In the genomic region with DNA sequence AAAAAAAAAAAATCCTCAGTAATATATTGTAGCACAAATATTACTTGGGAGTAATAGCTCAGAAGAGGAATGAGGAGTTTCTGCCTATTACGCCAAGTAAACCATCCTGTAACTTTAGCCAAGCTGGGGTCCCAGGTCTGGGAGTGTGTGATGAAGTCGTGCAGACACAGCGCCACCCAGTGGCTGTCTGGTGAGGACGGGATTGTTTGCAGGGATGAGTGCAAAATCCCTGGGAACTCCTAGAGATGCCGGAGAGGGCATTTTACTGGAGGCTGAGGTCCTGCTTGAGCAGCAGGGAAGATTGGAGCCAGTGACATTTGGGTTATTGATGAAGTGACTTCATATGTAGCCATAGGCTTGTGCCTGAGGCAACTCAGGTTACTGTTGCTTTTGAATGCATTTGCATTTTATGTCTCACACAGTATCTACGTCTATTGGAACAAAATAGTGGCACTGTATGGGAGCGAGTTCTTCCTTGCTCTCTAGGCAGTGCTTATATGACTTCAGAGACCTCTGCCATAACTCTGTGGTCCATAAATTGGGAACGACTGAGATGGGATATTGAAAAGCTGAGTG, we compare ENCODE assay signal across 9 cellular contexts.
A peak's percentile ranks its signal among the peaks of the same experiment; 100 is the strongest.
DNase-seq lines count a peak whose midpoint lies in the region; ATAC-seq and TF ChIP-seq lines count a peak whose summit lies in the region.
"Had no signal": no experiment of that assay in that cellular context is flagged by ENCODE, and none has a peak within 500 bp of the region (broad histone marks: within the 10 kb centered on the region; RNA-seq: fewer than 3 reads in every experiment).

No MANE protein-coding gene starts in this region.

- peaks cover 4 to 7% (median 5%) of the 10 kb centered on the region in 3 donors for H3K27me3 Mint-ChIP-seq in CD14-positive monocyte (ENCODE audit: low read depth in 3 of 3)

- H3K36me3 ChIP-seq in IMR-90 (ENCODE audit: control insufficient read depth, insufficient read depth, low read length), result no peaks in the 10 kb centered on the region

- no peak overlapping the region for H3K4ac ChIP-seq in IMR-90 (ENCODE audit: low read depth, low read length)

- TF ChIP-seq POLR2A in IMR-90 (IDR thresholded peaks at IDR 0.05; ENCODE audit: low read depth, low read length), result no peak

- intact Hi-C loops in CD14-positive monocyte (cut with micrococcal nuclease), result no loop called here
- intact Hi-C loops in IMR-90 (cut with micrococcal nuclease), result loop anchor here (1.0 to 10.0 kb wide), 2 partner anchors 108 to 1205 kb away; partner anchors contain the start of gene TLE4
- intact Hi-C loops in head of caudate nucleus (cut with DNase I), result loop anchor here (2.0 to 10.0 kb wide), 2 partner anchors 65 to 109 kb away; no protein-coding TSS in a partner anchor
- intact Hi-C loops in posterior cingulate gyrus (cut with DNase I), result loop anchor here (1.0 to 10.0 kb wide), 2 partner anchors 65 to 108 kb away; no protein-coding TSS in a partner anchor

- WGBS in IMR-90 (ENCODE audit: extremely low coverage in 2 of 2, insufficient read length in 1 of 2), 2 experiments, result 0% methylated on average over 3 of the region's 8 CpGs; no CpG with 5 or more reads in 1 of the 2 experiments

- H2AFZ ChIP-seq in IMR-90 (replicated peaks; ENCODE audit: low read length, poor library complexity), result no peak overlapping the region

- H3K27ac ChIP-seq in IMR-90 (ENCODE audit: insufficient read depth, low read length), result no peak overlapping the region
- H3K27ac ChIP-seq in RWPE1, result no peak overlapping the region

- no peak overlapping the region for H3K14ac ChIP-seq in IMR-90 (replicated peaks; ENCODE audit: low read depth, low read length)

- no peaks in the 10 kb centered on the region for H3K4me1 ChIP-seq in IMR-90 (ENCODE audit: control insufficient read depth, insufficient read depth, low read length)

- H2AK9ac ChIP-seq in IMR-90 (replicated peaks; ENCODE audit: low read depth, low read length, poor library complexity), result no peak overlapping the region

- ATAC-seq in GM19452 (IDR thresholded peaks at IDR 0.05; ENCODE audit: unreplicated experiment) (peak; percentile 51), IMR-90 (ENCODE audit: low read depth) (peak; percentile 91), GM21786 (IDR thresholded peaks at IDR 0.05; ENCODE audit: unreplicated experiment) (no peak)

- BruUV-seq in IMR-90 (replicated peaks; lab: Mats Ljungman, UMichigan), result no TSS peak

- H4K8ac ChIP-seq in IMR-90 (ENCODE audit: low read depth in 2 of 2, low read length in 2 of 2), result no peak overlapping the region

- H2BK120ac ChIP-seq in IMR-90 (ENCODE audit: low read depth, low read length), result no peak overlapping the region

- H3K4me2 ChIP-seq in IMR-90 (ENCODE audit: low read depth, low read length), result no peak overlapping the region

- no peak overlapping the region for H3K23ac ChIP-seq in IMR-90 (ENCODE audit: low read depth, low read length)

- H3K4me1 Mint-ChIP-seq in CD14-positive monocyte, result peaks cover 18% of the 10 kb centered on the region

- H3K9me1 ChIP-seq in IMR-90 (ENCODE audit: insufficient read depth, low read length), result no peaks in the 10 kb centered on the region

- no peak overlapping the region for H2BK20ac ChIP-seq in IMR-90 (ENCODE audit: low read depth, low read length)

- H3K27ac Mint-ChIP-seq in CD14-positive monocyte, result no peak overlapping the region
- H3K27ac Mint-ChIP-seq: IgD-negative memory B cell had no signal

- no peak overlapping the region for H3K4me3 ChIP-seq in IMR-90 (ENCODE audit: insufficient read depth, low read depth, low read length)

- in situ Hi-C loops in IMR-90 (cut with MboI; ENCODE audit: low sequenced_read_pairs), result no loop called here

- H3K9me3 Mint-ChIP-seq in CD14-positive monocyte, result peaks cover 0 to 3% (median 0%) of the 10 kb centered on the region in 7 donors
- H3K9me3 Mint-ChIP-seq: IgD-negative memory B cell had no signal

- H3K27me3 ChIP-seq in IMR-90 (ENCODE audit: control insufficient read depth, insufficient read depth, low read length), result peaks cover 10% of the 10 kb centered on the region

- no peak overlapping the region for H3K56ac ChIP-seq in IMR-90 (ENCODE audit: extremely low read depth, insufficient read depth, low read length)

- no peak overlapping the region for H2BK5ac ChIP-seq in IMR-90 (ENCODE audit: low read depth, low read length, poor library complexity, severe bottlenecking)

- POLR2A ChIA-PET in IMR-90 (lab: Charles Lee; ENCODE audit: unreplicated experiment), result no interaction called here
- POLR2A ChIA-PET in RWPE1 (lab: Yijun Ruan, JAX; ENCODE audit: low non-redundant PET), result interaction anchor here (0.5 kb wide), 1 partner anchor 49 kb away, joined by 4 read pairs; no protein-coding TSS in a partner anchor

- DNase-seq in CD14-positive monocyte (ENCODE audit: low spot score), result peak; percentile 48
- DNase-seq in IMR-90, result peak; percentile 69
- peak; percentile 70 for DNase-seq in RWPE1 (ENCODE audit: low spot score)
- peak; percentile 46 for DNase-seq in activated naive CD4-positive, alpha-beta T cell treated with anti-CD3 and anti-CD28 coated beads, Interleukin-2, amount 50 U/mL, for 16 hours
- peak; percentile 45 to 95 (median 87) for DNase-seq in head of caudate nucleus
- DNase-seq in posterior cingulate gyrus, result peak; percentile 61 to 96 (median 84)

- TF ChIP-seq RAD21 in IMR-90 (IDR thresholded peaks at IDR 0.05; ENCODE audit: low read length), result peak; percentile 47

- H2AK5ac ChIP-seq in IMR-90 (ENCODE audit: low read depth, low read length), result no peak overlapping the region

- no peak overlapping the region for H3K18ac ChIP-seq in IMR-90 (ENCODE audit: low read depth, low read length)

- no peaks in the 10 kb centered on the region for H4K20me1 ChIP-seq in IMR-90 (ENCODE audit: insufficient read depth, low read length)

- no peak overlapping the region for H4K91ac ChIP-seq in IMR-90 (ENCODE audit: insufficient read depth, low read depth, low read length)

- TF ChIP-seq CTCF in CD14-positive monocyte (IDR thresholded peaks at IDR 0.05) (peak; percentile 90), IMR-90 (conservative IDR thresholded peaks at IDR 0.05; ENCODE audit: low read depth, low read length) (peak; percentile 72), RWPE1 (conservative IDR thresholded peaks at IDR 0.05; ENCODE audit: low read depth) (peak; percentile 83)

- H2BK15ac ChIP-seq in IMR-90 (ENCODE audit: low read depth, low read length), result no peak overlapping the region

- H3K9ac ChIP-seq in IMR-90 (ENCODE audit: low read depth, low read length), result no peak overlapping the region

- dilution Hi-C loops in IMR-90 (cut with HindIII; ENCODE audit: low sequenced_read_pairs, unreplicated experiment), result no loop called here

- no peak overlapping the region for H3K4me3 Mint-ChIP-seq in CD14-positive monocyte
- H3K4me3 Mint-ChIP-seq: IgD-negative memory B cell had no signal

- no peaks in the 10 kb centered on the region for H3K9me3 ChIP-seq in IMR-90 (ENCODE audit: control insufficient read depth, insufficient read depth, low read length)

- H3K79me1 ChIP-seq in IMR-90 (ENCODE audit: low read depth in 1 of 2, low read length in 2 of 2), result no peaks in the 10 kb centered on the region

- CTCF ChIA-PET in IMR-90 (lab: Yijun Ruan, JAX) (interaction anchor here (0.6 to 2.4 kb wide), 8 partner anchors 9 to 363 kb away, joined by 3 to 7 read pairs (median 3); no protein-coding TSS in a partner anchor), RWPE1 (lab: Yijun Ruan, JAX) (interaction anchor here (0.5 to 2.3 kb wide), 16 partner anchors 8 to 1155 kb away, joined by 3 to 11 read pairs (median 3); no protein-coding TSS in a partner anchor)

- H4K5ac ChIP-seq in IMR-90 (ENCODE audit: low read depth, low read length), result no peak overlapping the region

- no peaks in the 10 kb centered on the region for H3K36me3 Mint-ChIP-seq in CD14-positive monocyte
- H3K36me3 Mint-ChIP-seq: IgD-negative memory B cell had no signal

TF ChIP-seq in IMR-90, 13 proteins besides CTCF, POLR2A, EP300 and RAD21:
- TF ChIP-seq RFX5 (IDR thresholded peaks at IDR 0.05; ENCODE audit: low read depth, low read length) (no peak), RCOR1 (IDR thresholded peaks at IDR 0.05; ENCODE audit: insufficient replicate concordance, low read length) (no peak), MAZ (IDR thresholded peaks at IDR 0.05; ENCODE audit: borderline replicate concordance, low read depth, low read length) (no peak), CHD1 (IDR thresholded peaks at IDR 0.05; ENCODE audit: low read depth, low read length) (no peak), SMC3 (IDR thresholded peaks at IDR 0.05; ENCODE audit: low read depth, low read length) (peak; percentile 40), NFE2L2 (IDR thresholded peaks at IDR 0.05; ENCODE audit: low read depth, low read length) (no peak), MXI1 (IDR thresholded peaks at IDR 0.05; ENCODE audit: borderline replicate concordance, low read depth, low read length) (no peak)
TF ChIP-seq in IMR-90: peak in this region for 1.

Comparison
In these comparisons a context has a peak if more than half of its experiments do, and no peak if none do; other contexts are left out.
1. intact Hi-C loops: an anchor here in IMR-90 (1.0 to 10.0 kb wide), head of caudate nucleus (2.0 to 10.0 kb wide) and posterior cingulate gyrus (1.0 to 10.0 kb wide); none called in CD14-positive monocyte.